ENCODE assay signal across 1 cellular context in genomic region chr6:85126448-85127178, GRCh38.
TF ChIP-seq lines count a peak whose summit lies in the region.

No MANE protein-coding gene starts in this region.

TF ChIP-seq in K562, 482 proteins besides CTCF, POLR2A, EP300 and RAD21 (continued from another document):
- TF ChIP-seq ATF6 (CRISPR knock-in tag; IDR thresholded peaks at IDR 0.05), result no peak
- TF ChIP-seq SOX6 (IDR thresholded peaks at IDR 0.05), result 0 out of 2 replicates have a peak, but pooled peaks have one; percentile 17
